ENCODE assay signal across 15 cellular contexts in the genomic region with DNA sequence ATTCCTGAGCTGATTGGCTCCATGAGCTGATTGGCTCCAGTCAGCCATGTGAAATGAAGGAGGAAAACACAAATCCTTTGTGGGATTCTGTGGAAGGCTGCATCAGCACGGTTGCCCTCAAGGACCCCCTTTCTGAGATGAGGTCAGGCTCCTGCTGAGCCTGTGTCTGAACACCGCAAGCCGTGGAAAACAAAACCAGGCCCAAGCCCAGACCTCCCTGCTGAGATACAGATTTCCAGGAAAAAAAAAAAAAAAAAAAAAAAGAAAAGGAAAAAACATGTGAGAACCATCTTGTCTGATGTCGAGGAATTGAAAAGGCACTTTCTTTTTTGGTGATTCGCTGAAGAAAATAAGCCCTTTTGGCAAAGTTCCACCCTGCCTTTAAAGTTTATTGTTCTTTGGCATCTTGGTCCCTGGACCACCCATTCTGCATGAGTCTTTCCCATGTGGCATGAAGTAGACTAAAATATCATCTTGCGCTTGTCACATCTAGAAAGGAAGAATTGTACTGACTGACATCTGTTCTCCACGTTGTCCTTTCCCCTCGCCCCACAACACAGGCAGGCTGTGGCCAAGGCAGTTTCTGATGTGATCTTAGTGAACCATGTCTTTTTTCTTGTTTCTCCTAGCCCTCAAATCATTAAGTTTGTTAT.
DNase-seq lines count a peak whose midpoint lies in the region; ATAC-seq, FAIRE-seq and TF ChIP-seq lines count a peak whose summit lies in the region.
"Had no signal": no experiment of that assay in that cellular context is flagged by ENCODE, and none has a peak within 500 bp of the region (broad histone marks: within the 10 kb centered on the region; RNA-seq: fewer than 3 reads in every experiment).

No MANE protein-coding gene starts in this region.

- H3K27me3 ChIP-seq in adipocyte (replicated peaks; ENCODE audit: control insufficient read depth, insufficient read depth, low read length) = no peaks in the 10 kb centered on the region

- no peaks in the 10 kb centered on the region for H3K27me3 Mint-ChIP-seq in osteocyte (ENCODE audit: unreplicated experiment)
- H3K27me3 Mint-ChIP-seq: activated naive CD8-positive, alpha-beta T cell treated with anti-CD3 and anti-CD28 coated beads, Interleukin-2, amount 10 ng/mL, durations not matched to agents 7 days and 5 days; memory B cell had no signal

- H3K36me3 Mint-ChIP-seq in osteocyte (ENCODE audit: unreplicated experiment) = no peaks in the 10 kb centered on the region
- H3K36me3 Mint-ChIP-seq: memory B cell had no signal

- H3K9me3 Mint-ChIP-seq in osteocyte (ENCODE audit: unreplicated experiment) = peaks cover 3% of the 10 kb centered on the region
- H3K9me3 Mint-ChIP-seq: activated T-cell treated with anti-CD3 and anti-CD28 coated beads, Interleukin-2, amount 50 U/mL, for 4 hours; memory B cell had no signal

- H3K4me3 ChIP-seq in adipocyte (ENCODE audit: low read length) = no peak overlapping the region

- FAIRE-seq in GM19239 (lab: Jason Lieb, UNC) = peak; percentile 35

- peaks cover 27% of the 10 kb centered on the region for H3K4me1 Mint-ChIP-seq in osteocyte (ENCODE audit: unreplicated experiment)
- H3K4me1 Mint-ChIP-seq: activated naive CD8-positive, alpha-beta T cell treated with anti-CD3 and anti-CD28 coated beads, Interleukin-2, amount 10 ng/mL, durations not matched to agents 7 days and 5 days had no signal

- no peak overlapping the region for H3K4me3 Mint-ChIP-seq in osteocyte (ENCODE audit: unreplicated experiment)
- H3K4me3 Mint-ChIP-seq: activated naive CD8-positive, alpha-beta T cell treated with anti-CD3 and anti-CD28 coated beads, Interleukin-2, amount 10 ng/mL, durations not matched to agents 7 days and 5 days; activated T-cell treated with anti-CD3 and anti-CD28 coated beads, Interleukin-2, amount 50 U/mL, for 4 hours had no signal

- peak overlapping the region; percentile 18 for H3K27ac Mint-ChIP-seq in osteocyte (ENCODE audit: unreplicated experiment)
- H3K27ac Mint-ChIP-seq: activated naive CD8-positive, alpha-beta T cell treated with anti-CD3 and anti-CD28 coated beads, Interleukin-2, amount 10 ng/mL, durations not matched to agents 7 days and 5 days; memory B cell had no signal

- peaks cover 16% of the 10 kb centered on the region for H3K4me1 ChIP-seq in adipocyte (ENCODE audit: control insufficient read depth, insufficient read depth, low read length)

- ATAC-seq in left ventricle myocardium superior = no peak
- ATAC-seq: activated T-cell treated with anti-CD3 and anti-CD28 coated beads, Interleukin-2, amount 50 U/mL, for 4 hours had no signal

- no peaks in the 10 kb centered on the region for H3K9me3 ChIP-seq in adipocyte (ENCODE audit: control insufficient read depth, low read length)

- DNase-seq in GM19239 (ENCODE audit: insufficient read length, low spot score) (no peak), adipocyte (ENCODE audit: low read depth) (peak; percentile 16), fibroblast of peridontal ligament (ENCODE audit: extremely low read depth) (peak; percentile 78), osteocyte (ENCODE audit: extremely low spot score, unreplicated experiment) (no peak), AG08396 (ENCODE audit: low spot score) (no peak), left ventricle myocardium superior (no peak), middle frontal gyrus (ENCODE audit: extremely low spot score, low spot score) (no peak)
- DNase-seq in activated CD4-positive, alpha-beta T cell treated with anti-CD3 and anti-CD28 coated beads for 4 hours = no peak
- DNase-seq: activated naive CD8-positive, alpha-beta T cell treated with anti-CD3 and anti-CD28 coated beads, Interleukin-2, amount 10 ng/mL, durations not matched to agents 7 days and 5 days; activated T-cell treated with anti-CD3 and anti-CD28 coated beads, Interleukin-2, amount 50 U/mL, for 4 hours; AML-193; central memory CD4-positive, alpha-beta T cell; NCI-H69; stimulated activated CD4-positive, alpha-beta T cell treated with anti-CD3 and anti-CD28 coated beads, Interleukin-4, amount 100 ng/mL, for 4 hours had no signal

- H3K36me3 ChIP-seq in adipocyte (ENCODE audit: control insufficient read depth, insufficient read depth, low read length, severe bottlenecking) = no peaks in the 10 kb centered on the region

- TF ChIP-seq CTCF in osteocyte (IDR thresholded peaks at IDR 0.05) = no peak

- H3K9ac ChIP-seq in adipocyte (ENCODE audit: low read length) = no peak overlapping the region

- intact Hi-C loops in left ventricle myocardium superior (cut with micrococcal nuclease) = no loop called here

Comparison
In these comparisons a context has a peak if more than half of its experiments do, and no peak if none do; other contexts are left out.
1. DNase-seq: peak in adipocyte (single experiment) and fibroblast of peridontal ligament (single experiment); none in GM19239 (single experiment), osteocyte (single experiment), AG08396 (single experiment), left ventricle myocardium superior (single experiment), middle frontal gyrus (single experiment) and activated CD4-positive, alpha-beta T cell treated with anti-CD3 and anti-CD28 coated beads for 4 hours (0 of 2).